Comparison of ENCODE assay signal across 8 cellular contexts in the genomic region with DNA sequence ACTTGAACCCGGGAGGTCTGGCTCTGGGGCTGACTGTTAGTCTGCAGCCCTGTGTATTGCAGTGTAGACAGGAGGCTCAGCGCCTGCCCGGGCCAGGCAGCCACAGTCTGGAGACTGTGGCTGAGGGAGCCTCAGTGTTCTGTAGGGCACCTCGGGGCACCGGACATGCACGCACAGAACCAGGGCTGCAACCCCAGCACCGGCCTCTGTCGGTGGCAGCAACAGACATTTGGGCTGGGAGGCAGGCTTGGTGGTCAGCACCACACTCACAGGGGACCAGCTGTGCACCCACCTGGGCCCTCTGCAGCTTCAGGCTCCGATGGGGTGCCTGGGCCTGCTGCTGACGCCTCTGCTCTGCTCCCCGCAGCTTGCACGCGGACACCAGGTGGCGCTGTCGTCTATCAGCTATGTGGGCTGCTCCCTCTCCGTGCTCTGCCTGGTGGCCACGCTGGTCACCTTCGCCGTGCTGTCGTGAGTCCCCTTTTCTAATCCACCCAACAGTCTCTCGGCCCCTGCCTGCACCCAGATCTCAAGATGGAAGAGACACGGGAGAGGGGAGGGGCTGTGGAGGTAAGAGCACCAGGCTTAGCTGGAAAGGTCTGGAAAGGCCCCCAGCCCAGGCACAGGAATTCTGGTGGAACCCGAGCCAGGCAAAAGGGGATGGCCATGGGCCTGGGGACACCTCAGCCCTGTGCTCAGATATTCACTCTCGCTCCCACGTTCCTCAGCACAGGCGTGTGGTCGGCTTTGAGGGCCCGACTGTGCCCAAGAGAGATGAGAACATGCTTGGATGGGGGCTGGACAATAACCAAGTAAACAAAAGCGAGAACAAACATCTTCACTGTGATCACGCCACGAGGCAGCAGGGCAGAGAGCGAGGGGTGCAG.
DNase-seq lines count a peak whose midpoint lies in the region; ATAC-seq and TF ChIP-seq lines count a peak whose summit lies in the region.

No MANE protein-coding gene starts in this region.

- H3K4me3 ChIP-seq in AG04449 (ENCODE audit: low read depth, low read length) = 0 out of 2 replicates have a peak overlapping the region, but pooled peaks have one; percentile 12
- peak overlapping the region in 5 of 59 donors; percentile 10 to 28 (median 21) for H3K4me3 ChIP-seq in dorsolateral prefrontal cortex

- peaks cover 7% of the 10 kb centered on the region for H3K27me3 Mint-ChIP-seq in activated CD4-positive, alpha-beta memory T cell treated with anti-CD3 and anti-CD28 coated beads for 36 hours

- CTCF ChIA-PET in AG04449 (lab: Yijun Ruan, JAX) = interaction anchor here (1.0 to 4.7 kb wide), 12 partner anchors 10 to 898 kb away, joined by 3 to 72 read pairs (median 5); a partner anchor contains a TSS
- CTCF ChIA-PET in activated CD4-positive, alpha-beta memory T cell treated with anti-CD3 and anti-CD28 coated beads for 36 hours (lab: Charles Lee) = interaction anchor here (0.5 to 5.9 kb wide), 29 partner anchors 9 to 726 kb away, joined by 3 to 197 read pairs (median 4); no protein-coding TSS in a partner anchor

- DNase-seq in AG04449 (ENCODE audit: low read depth, low spot score) = no peak
- DNase-seq in NCI-H526 treated with DMSO at 0.1 percent for 48 hours (lab: John Stamatoyannopoulos, UW) = peak; percentile 56
- DNase-seq in activated CD4-positive, alpha-beta memory T cell treated with anti-CD3 and anti-CD28 coated beads for 36 hours = peak; percentile 88
- DNase-seq in dorsolateral prefrontal cortex = peak; percentile 74 to 94 (median 90)
- DNase-seq in medulla oblongata (ENCODE audit: extremely low spot score) = peak; percentile 83
- peak; percentile 70 to 71 for DNase-seq in stimulated activated CD8-positive, alpha-beta memory T cell treated with anti-CD3 and anti-CD28 coated beads, Interleukin-15, amount 100 ng/mL, for 48 hours (ENCODE audit: low read depth in 2 of 2)

- H3K9me3 Mint-ChIP-seq in activated CD4-positive, alpha-beta memory T cell treated with anti-CD3 and anti-CD28 coated beads for 36 hours = peaks cover 8% of the 10 kb centered on the region

- no peaks in the 10 kb centered on the region for H3K36me3 Mint-ChIP-seq in activated CD4-positive, alpha-beta memory T cell treated with anti-CD3 and anti-CD28 coated beads for 36 hours

- ATAC-seq in GM18517 (IDR thresholded peaks at IDR 0.05; ENCODE audit: unreplicated experiment) = peak; percentile 62
- ATAC-seq in HG03103 (IDR thresholded peaks at IDR 0.05; ENCODE audit: low read depth, unreplicated experiment) = peak; percentile 53

- no peak overlapping the region for H3K27ac Mint-ChIP-seq in activated CD4-positive, alpha-beta memory T cell treated with anti-CD3 and anti-CD28 coated beads for 36 hours

- POLR2A ChIA-PET in AG04449 (lab: Yijun Ruan, JAX) = no interaction called here
- POLR2A ChIA-PET in activated CD4-positive, alpha-beta memory T cell treated with anti-CD3 and anti-CD28 coated beads for 36 hours (lab: Charles Lee) = interaction anchor here (0.7 to 0.9 kb wide), 2 partner anchors 16 to 27 kb away, joined by 3 read pairs; no protein-coding TSS in a partner anchor

- peak; percentile 98 for TF ChIP-seq CTCF in AG04449 (IDR thresholded peaks at IDR 0.05; ENCODE audit: insufficient read depth, low read length, missing control alignments)
- peak; percentile 78 to 99 (median 96) for TF ChIP-seq CTCF in dorsolateral prefrontal cortex (IDR thresholded peaks at IDR 0.05 in 54 of 56, conservative IDR thresholded peaks at IDR 0.05 in 2 of 56; ENCODE audit: low read depth in 1 of 56, partially characterized antibody in 56 of 56)

- intact Hi-C loops in activated CD4-positive, alpha-beta memory T cell treated with anti-CD3 and anti-CD28 coated beads for 36 hours (cut with micrococcal nuclease) = loop anchor here (1.0 to 10.0 kb wide), 5 partner anchors 28 to 726 kb away; a partner anchor contains a TSS
- intact Hi-C loops in dorsolateral prefrontal cortex (cut with DNase I) = loop anchor here in 1 of 2 donors (2.0 to 10.0 kb wide), 5 partner anchors 190 to 898 kb away; a partner anchor contains a TSS

- H3K27me3 ChIP-seq in dorsolateral prefrontal cortex = peaks cover 0 to 3% (median 0%) of the 10 kb centered on the region in 45 donors

- H3K27ac ChIP-seq in dorsolateral prefrontal cortex = peak overlapping the region in 52 of 59 donors; percentile 20 to 88 (median 68)

- H3K4me3 Mint-ChIP-seq in activated CD4-positive, alpha-beta memory T cell treated with anti-CD3 and anti-CD28 coated beads for 36 hours = peak overlapping the region; percentile 10

- peaks cover 14% of the 10 kb centered on the region for H3K4me1 Mint-ChIP-seq in activated CD4-positive, alpha-beta memory T cell treated with anti-CD3 and anti-CD28 coated beads for 36 hours (ENCODE audit: low read depth)
